Comparison of ENCODE assay signal across 29 cellular contexts in the genomic region with DNA sequence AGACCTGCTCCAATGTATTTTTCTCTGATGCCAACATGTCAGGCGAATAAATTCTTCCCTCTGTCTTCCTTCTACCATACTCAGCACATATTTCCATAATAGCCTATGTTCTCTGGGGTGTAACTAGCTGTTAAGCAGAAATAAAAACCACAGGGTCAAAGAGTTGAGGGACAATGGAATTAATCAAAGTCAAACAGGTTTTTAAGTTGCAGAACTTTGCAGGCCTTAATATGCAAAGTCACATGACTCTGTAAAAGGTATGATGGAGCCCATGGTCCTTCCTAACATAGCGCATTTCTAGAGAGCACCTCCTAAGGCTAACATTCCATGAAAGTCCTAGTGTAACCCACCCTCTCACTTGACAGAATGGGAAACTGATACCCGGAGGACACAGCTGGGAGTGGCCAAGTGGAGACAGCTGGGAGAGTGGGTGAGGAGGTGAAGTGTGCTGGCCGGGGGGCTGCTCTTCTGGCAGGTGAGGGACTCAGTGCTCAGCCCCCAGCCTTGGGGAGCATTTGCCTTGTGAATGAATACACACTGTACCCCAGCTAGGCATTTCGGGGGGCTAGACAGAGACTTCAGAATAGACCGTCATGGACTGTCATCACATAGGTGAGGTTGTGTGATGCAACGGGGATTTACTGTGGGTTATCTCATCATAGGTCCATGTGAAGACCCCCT. TPM values are rescaled to one million over a fixed set of nuclear protein-coding genes. Genes with fewer than 3 reads are reported as not detected.
DNase-seq lines count a peak whose midpoint lies in the region; ATAC-seq, FAIRE-seq and TF ChIP-seq lines count a peak whose summit lies in the region.
"Had no signal": no experiment of that assay in that cellular context is flagged by ENCODE, and none has a peak within 500 bp of the region (broad histone marks: within the 10 kb centered on the region; RNA-seq: fewer than 3 reads in every experiment).

No MANE protein-coding gene starts in this region.

- H3K9me1 ChIP-seq in K562 (ENCODE audit: control insufficient read depth, insufficient read depth, low read length), result no peaks in the 10 kb centered on the region

- no peaks in the 10 kb centered on the region for H3K79me2 ChIP-seq in K562 (ENCODE audit: control insufficient read depth, insufficient read depth, low read length)

- H3K9me3 ChIP-seq in K562 (replicated peaks; ENCODE audit: control insufficient read depth, insufficient read depth, low read depth, low read length), result no peaks in the 10 kb centered on the region; the same call in 1 of the 2 replicates
- H3K9me3 ChIP-seq: SK-N-SH had no signal

- 0% methylated on average over 6 of the region's 7 CpGs for WGBS in K562 (ENCODE audit: insufficient coverage, low coverage, missing lambda C conversion rate)

- no peak for FAIRE-seq in K562 (lab: Jason Lieb, UNC)
- FAIRE-seq: G401.6, GM19239 had no signal

- TF ChIP-seq EP300 in K562 (IDR thresholded peaks at IDR 0.05; ENCODE audit: low read length), result no peak

- no peaks in the 10 kb centered on the region for H4K20me1 ChIP-seq in K562 (replicated peaks; ENCODE audit: control insufficient read depth, insufficient read depth, low read length)

- H3K27me3 ChIP-seq in K562 (ENCODE audit: control insufficient read depth in 2 of 2, insufficient read depth in 2 of 2, low read length in 2 of 2), result peaks cover 11 to 29% of the 10 kb centered on the region in 2 experiments; a peak in 4 of 5 replicates
- H3K27me3 ChIP-seq: MG63 had no signal

- intact Hi-C loops in K562 (cut with micrococcal nuclease), result no loop called here
- intact Hi-C loops in CD14-positive monocyte (cut with micrococcal nuclease), result no loop called here

- no peak for ATAC-seq in activated CD4-positive, CD25-positive, alpha-beta regulatory T cell treated with anti-CD3 and anti-CD28 coated beads, Interleukin-2, amount 50 U/mL, for 24 hours
- ATAC-seq in K562, result no peak
- ATAC-seq: HCT116 had no signal

- peaks cover 7% of the 10 kb centered on the region for H3K36me3 Mint-ChIP-seq in nephron (ENCODE audit: low read depth)
- H3K36me3 Mint-ChIP-seq in CD14-positive monocyte, result no peaks in the 10 kb centered on the region

- no peak overlapping the region for H3K4me2 ChIP-seq in K562 (ENCODE audit: insufficient read depth, low read length)
- H3K4me2 ChIP-seq: SK-N-SH had no signal

- H2AFZ ChIP-seq in K562 (ENCODE audit: low read depth, low read length), result no peak overlapping the region
- H2AFZ ChIP-seq: GM23248 had no signal

- H3K4me1 Mint-ChIP-seq in nephron (peaks cover 5% of the 10 kb centered on the region), CD14-positive monocyte (no peaks in the 10 kb centered on the region)
- H3K4me1 Mint-ChIP-seq: CD4-positive, CD25-positive, alpha-beta regulatory T cell had no signal

- DNase-seq in activated CD4-positive, CD25-positive, alpha-beta regulatory T cell treated with anti-CD3 and anti-CD28 coated beads, Interleukin-2, amount 50 U/mL, for 72 hours, result peak; percentile 5
- DNase-seq in K562 (ENCODE audit: extremely low read depth in 1 of 4, low spot score in 3 of 4), result no peak
- peak; percentile 10 for DNase-seq in ureter (ENCODE audit: low spot score)
- no peak for DNase-seq in CD14-positive monocyte (ENCODE audit: low spot score)
- DNase-seq in RPMI8226, result no peak
- DNase-seq in 8988T, result no peak
- DNase-seq: CD4-positive, CD25-positive, alpha-beta regulatory T cell; COR-L47; DMS 273 treated with DMSO at 0.1 percent for 48 hours; DND-41; IMR-90; Kasumi-1; MG63; NCI-H1048; NCI-H1436; NCI-H2029; NCI-H2171 treated with DMSO at 0.1 percent for 48 hours; NCI-H82; OCI-M1; SHP77 treated with DMSO at 0.1 percent for 48 hours; SK-N-SH had no signal

- no peak for TF ChIP-seq RAD21 in K562 (CRISPR knock-in tag; conservative IDR thresholded peaks at IDR 0.05 in 1 of 2, IDR thresholded peaks at IDR 0.05 in 1 of 2)

- H3K9me3 Mint-ChIP-seq in nephron (peaks cover 17% of the 10 kb centered on the region), CD14-positive monocyte (peaks cover 6 to 12% (median 9%) of the 10 kb centered on the region in 7 donors)

- no peak overlapping the region for H3K9ac ChIP-seq in K562 (ENCODE audit: insufficient read depth in 1 of 2, low read depth in 2 of 2, low read length in 2 of 2)
- H3K9ac ChIP-seq: GM23248, SK-N-SH had no signal

- peak overlapping the region in 2 of 3 experiments; percentile 8 to 13 for H3K27ac Mint-ChIP-seq in nephron
- no peak overlapping the region for H3K27ac Mint-ChIP-seq in CD14-positive monocyte
- H3K27ac Mint-ChIP-seq: CD4-positive, CD25-positive, alpha-beta regulatory T cell had no signal

- BruUV-seq in K562 (replicated peaks; lab: Mats Ljungman, UMichigan), result no TSS peak

- POLR2A ChIA-PET in K562 (lab: Yijun Ruan, JAX), result interaction anchor here (0.6 kb wide), 2 partner anchors 250 to 845 kb away, joined by 3 to 4 read pairs; no protein-coding TSS in a partner anchor

- peaks cover 22% of the 10 kb centered on the region for H3K27me3 Mint-ChIP-seq in nephron (ENCODE audit: low read depth)
- H3K27me3 Mint-ChIP-seq in CD14-positive monocyte (ENCODE audit: low read depth in 3 of 3), result peaks cover 9 to 14% (median 12%) of the 10 kb centered on the region in 3 donors

- no peaks in the 10 kb centered on the region for H3K4me1 ChIP-seq in K562 (replicated peaks in 1 of 2; ENCODE audit: control insufficient read depth in 2 of 2, insufficient read depth in 2 of 2, low read length in 2 of 2)

- no peak for TF ChIP-seq CTCF in K562 (IDR thresholded peaks at IDR 0.05 in 2 of 3, conservative IDR thresholded peaks at IDR 0.05 in 1 of 3; ENCODE audit: insufficient read depth in 2 of 3, low read depth in 1 of 3, low read length in 3 of 3)
- no peak for TF ChIP-seq CTCF in nephron (IDR thresholded peaks at IDR 0.05; ENCODE audit: unreplicated experiment in 3 of 3)
- TF ChIP-seq CTCF in CD14-positive monocyte (IDR thresholded peaks at IDR 0.05), result no peak

- H3K4me3 ChIP-seq in K562, result no peak overlapping the region
- H3K4me3 ChIP-seq: GM23248, MG63 had no signal

- TF ChIP-seq POLR2A in K562 (conservative IDR thresholded peaks at IDR 0.05), result no peak

- in situ Hi-C loops in K562 (cut with MboI), result no loop called here

- H3K36me3 ChIP-seq in K562 (ENCODE audit: control insufficient read depth, insufficient read depth, low read length), result no peaks in the 10 kb centered on the region
- H3K36me3 ChIP-seq: MG63 had no signal

- H3K4me3 Mint-ChIP-seq in nephron (no peak overlapping the region), CD14-positive monocyte (no peak overlapping the region)
- H3K4me3 Mint-ChIP-seq: CD4-positive, CD25-positive, alpha-beta regulatory T cell had no signal

- CTCF ChIA-PET in K562 (lab: Yijun Ruan, JAX; ENCODE audit: low intra/inter-chr PET ratio), result no interaction called here

- no peak overlapping the region for H3K27ac ChIP-seq in K562 (ENCODE audit: extremely low read depth, low read depth, low read length)
- H3K27ac ChIP-seq: 22Rv1, GM23248 had no signal

TF ChIP-seq in K562, 482 proteins besides CTCF, POLR2A, EP300 and RAD21:
- TF ChIP-seq ZNF780A (CRISPR knock-in tag; IDR thresholded peaks at IDR 0.05), result no peak
- TF ChIP-seq, protein P1, sequence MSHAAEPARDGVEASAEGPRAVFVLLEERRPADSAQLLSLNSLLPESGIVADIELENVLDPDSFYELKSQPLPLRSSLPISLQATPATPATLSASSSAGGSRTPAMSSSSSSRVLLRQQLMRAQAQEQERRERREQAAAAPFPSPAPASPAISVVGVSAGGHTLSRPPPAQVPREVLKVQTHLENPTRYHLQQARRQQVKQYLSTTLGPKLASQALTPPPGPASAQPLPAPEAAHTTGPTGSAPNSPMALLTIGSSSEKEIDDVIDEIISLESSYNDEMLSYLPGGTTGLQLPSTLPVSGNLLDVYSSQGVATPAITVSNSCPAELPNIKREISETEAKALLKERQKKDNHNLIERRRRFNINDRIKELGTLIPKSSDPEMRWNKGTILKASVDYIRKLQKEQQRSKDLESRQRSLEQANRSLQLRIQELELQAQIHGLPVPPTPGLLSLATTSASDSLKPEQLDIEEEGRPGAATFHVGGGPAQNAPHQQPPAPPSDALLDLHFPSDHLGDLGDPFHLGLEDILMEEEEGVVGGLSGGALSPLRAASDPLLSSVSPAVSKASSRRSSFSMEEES (CRISPR knock-in tag; IDR thresholded peaks at IDR 0.05), result peak; percentile 70

RNA-seq across cellular contexts. Expression of a gene that starts 8.4 kb away (rescaled TPM):
- not detected in 2 replicates for total RNA-seq in K562 (2011; cell fraction: chromatin; rRNA removed; ENCODE audit: low replicate concordance)
- total RNA-seq in K562 (2011; cell fraction: nucleolus; rRNA removed), result not detected in 2 replicates
- not detected in 2 replicates for total RNA-seq in K562 (2011; cell fraction: nucleoplasm; rRNA removed)
- total RNA-seq in K562 (2014; rRNA removed) (not detected in 2 replicates), K562 (2014; rRNA removed; fragmentation: Illumina TruSeq; extraction: Trizol) (not detected in 2 replicates), K562 (2015; rRNA removed; fragmentation: Illumina TruSeq; extraction: Trizol) (not detected in 2 replicates), K562 (2021) (0.04 TPM in 1 of 2 replicates, not detected in the other), ureter (2.8 TPM)
- polyA plus RNA-seq in K562 (2011; rRNA removed) (not detected in 2 replicates), K562 (2014; fragmentation: Illumina TruSeq; extraction: Trizol) (not detected in 2 replicates), K562 (2014; fragmentation: Nextera tagmentation; extraction: Ambion mirVana) (not detected), K562 (2014; rRNA removed) (not detected in 2 replicates), CD14-positive monocyte (under 1 TPM in 1 of 2 donors, not detected in 1; 0.46 TPM)
- 0.03 TPM in 1 of 2 replicates, not detected in the other for polyA plus RNA-seq in K562 (2011; cell fraction: cytosol; rRNA removed)
- 0.18 TPM in 1 of 2 replicates, not detected in the other for polyA plus RNA-seq in K562 (2011; cell fraction: nucleus; rRNA removed)
- 0.11 TPM in 1 of 2 replicates, not detected in the other for polyA plus RNA-seq in K562 (2012)
- polyA minus RNA-seq in K562 (2011; rRNA and poly(A)+ RNA removed), result not detected in 2 replicates
- not detected in 2 replicates for polyA minus RNA-seq in K562 (2011; cell fraction: cytosol; rRNA and poly(A)+ RNA removed)
- polyA minus RNA-seq in K562 (2011; cell fraction: nucleus; rRNA and poly(A)+ RNA removed), result not detected in 2 replicates
- total RNA-seq: CD4-positive, CD25-positive, alpha-beta regulatory T cell; NCI-H460 had no signal
- polyA plus RNA-seq: CD4-positive, CD25-positive, alpha-beta regulatory T cell had no signal

Comparison
In these comparisons a context has a peak if more than half of its experiments do, and no peak if none do; other contexts are left out.
1. DNase-seq: peak in activated CD4-positive, CD25-positive, alpha-beta regulatory T cell treated with anti-CD3 and anti-CD28 coated beads, Interleukin-2, amount 50 U/mL, for 72 hours (single experiment) and ureter (single experiment); none in K562 (0 of 4), CD14-positive monocyte (single experiment), RPMI8226 (single experiment) and 8988T (single experiment).
2. H3K27ac Mint-ChIP-seq: peak in nephron (2 of 3); none in CD14-positive monocyte (0 of 7).